Comparison of ENCODE assay signal across 15 cellular contexts in genomic region chr10:121800831-121801230, GRCh38.
DNase-seq lines count a peak whose midpoint lies in the region; ATAC-seq and TF ChIP-seq lines count a peak whose summit lies in the region.
"Had no signal": no experiment of that assay in that cellular context is flagged by ENCODE, and none has a peak within 500 bp of the region (broad histone marks: within the 10 kb centered on the region; RNA-seq: fewer than 3 reads in every experiment).

No MANE protein-coding gene starts in this region.

- no peak overlapping the region for H3T11ph ChIP-seq in H9 (ENCODE audit: low read length)

- H3K27me3 ChIP-seq in left ventricle myocardium inferior (ENCODE audit: low read depth) (no peaks in the 10 kb centered on the region), right cardiac atrium (ENCODE audit: control insufficient read depth, insufficient read depth) (no peaks in the 10 kb centered on the region), H9 (ENCODE audit: insufficient read depth, low read length) (no peaks in the 10 kb centered on the region)
- H3K27me3 ChIP-seq: BLaER1 treated with 17β-estradiol and CSF1 and Interleukin-3, amounts not matched to agents 10 nM and 100 nM had no signal

- no peak overlapping the region for H2AFZ ChIP-seq in H9 (ENCODE audit: low read length)

- H3K36me3 Mint-ChIP-seq in mesothelial cell of epicardium (peaks cover 3% of the 10 kb centered on the region), H9 (ENCODE audit: insufficient read depth in 1 of 3, low read depth in 3 of 3) (peaks cover 0 to 4% (median 3%) of the 10 kb centered on the region in 3 experiments; a peak in 3 of 7 replicates)
- peaks cover 3% of the 10 kb centered on the region for H3K36me3 Mint-ChIP-seq in activated CD8-positive, alpha-beta T cell treated with anti-CD3 and anti-CD28 coated beads, Interleukin-2, amount 10 ng/mL, durations not matched to agents 7 days and 5 days (ENCODE audit: low read depth)

- H3K23me2 ChIP-seq in H9 (ENCODE audit: insufficient read length, low read depth, low read length, poor library complexity, severe bottlenecking) = no peaks in the 10 kb centered on the region

- no peak overlapping the region for H4K5ac ChIP-seq in H9 (ENCODE audit: insufficient read length, low read depth, low read length)

- DNase-seq in left ventricle myocardium inferior (no peak), right cardiac atrium (no peak), SK-N-DZ (ENCODE audit: low spot score) (peak; percentile 84), mesothelial cell of epicardium (ENCODE audit: low spot score in 2 of 2, unreplicated experiment in 2 of 2) (no peak), H9 (no peak), NCI-H1105 treated with DMSO at 0.1 percent for 48 hours (lab: John Stamatoyannopoulos, UW) (no peak), NK-92 (lab: John Stamatoyannopoulos, UW; ENCODE audit: unreplicated experiment) (no peak)
- DNase-seq in activated CD8-positive, alpha-beta T cell treated with anti-CD3 and anti-CD28 coated beads, Interleukin-2, amount 10 ng/mL, durations not matched to agents 7 days and 5 days = no peak
- DNase-seq: KG1, NCI-H1694 treated with DMSO at 0.1 percent for 48 hours, NCI-H748 treated with DMSO at 0.1 percent for 48 hours, PC-3, RPMI8226, SHP77 treated with DMSO at 0.1 percent for 48 hours had no signal

- no peak overlapping the region for H3K18ac ChIP-seq in H9 (ENCODE audit: insufficient read length, low read depth, low read length)

- H3K23ac ChIP-seq in H9 (ENCODE audit: insufficient read length, low read depth, low read length) = no peak overlapping the region

- no peak overlapping the region for H2BK5ac ChIP-seq in H9 (ENCODE audit: insufficient read length, low read length)

- intact Hi-C loops in left ventricle myocardium inferior (cut with micrococcal nuclease) (no loop called here), right cardiac atrium (cut with DNase I) (no loop called here)

- no peak overlapping the region for H2BK15ac ChIP-seq in H9 (ENCODE audit: low read depth, low read length)

- CTCF ChIA-PET in activated CD8-positive, alpha-beta T cell treated with anti-CD3 and anti-CD28 coated beads, Interleukin-2, amount 10 ng/mL, durations not matched to agents 7 days and 5 days (lab: Charles Lee) = interaction anchor here (0.9 kb wide), 1 partner anchor 23 kb away, joined by 4 read pairs; no protein-coding TSS in a partner anchor

- no peaks in the 10 kb centered on the region for H3K4me1 ChIP-seq in left ventricle myocardium inferior
- H3K4me1 ChIP-seq in right cardiac atrium (ENCODE audit: control insufficient read depth, insufficient read depth, low read length) = peaks cover 2% of the 10 kb centered on the region
- peaks cover 3% of the 10 kb centered on the region; the same call in 1 of the 2 replicates for H3K4me1 ChIP-seq in H9 (ENCODE audit: insufficient read depth, low read length)

- H2BK120ac ChIP-seq in H9 (ENCODE audit: low read depth, low read length, poor library complexity, severe bottlenecking) = no peak overlapping the region

- no peak overlapping the region for H4K91ac ChIP-seq in H9 (ENCODE audit: insufficient read length, low read depth, low read length)

- H3K79me2 ChIP-seq in H9 (ENCODE audit: insufficient read depth, low read length) = no peaks in the 10 kb centered on the region

- no peak overlapping the region for H3K9ac ChIP-seq in H9 (ENCODE audit: extremely low read depth, insufficient read length, low read length)
- H3K9ac ChIP-seq: BLaER1 treated with 17β-estradiol and CSF1 and Interleukin-3, amounts not matched to agents 10 nM and 100 nM had no signal

- no peak overlapping the region for H2BK12ac ChIP-seq in H9 (ENCODE audit: insufficient read length, low read depth, low read length)

- H3K79me1 ChIP-seq in H9 (ENCODE audit: insufficient read depth, low read depth, low read length, poor library complexity, severe bottlenecking) = no peaks in the 10 kb centered on the region

- WGBS in right cardiac atrium = 83% methylated on average over 2 of the region's 2 CpGs
- no CpG with 5 or more reads among the region's 2 CpGs for WGBS in H9 (ENCODE audit: extremely low coverage, insufficient read length, low lambda C conversion rate)

- H3K27me3 Mint-ChIP-seq in mesothelial cell of epicardium (ENCODE audit: low read depth) (no peaks in the 10 kb centered on the region), H9 (ENCODE audit: low read depth) (no peaks in the 10 kb centered on the region)
- H3K27me3 Mint-ChIP-seq in activated CD8-positive, alpha-beta T cell treated with anti-CD3 and anti-CD28 coated beads, Interleukin-2, amount 10 ng/mL, durations not matched to agents 7 days and 5 days (ENCODE audit: low read depth) = no peaks in the 10 kb centered on the region

- no peak for TF ChIP-seq CTCF in left ventricle myocardium inferior (IDR thresholded peaks at IDR 0.05; ENCODE audit: borderline replicate concordance)
- no peak for TF ChIP-seq CTCF in mesothelial cell of epicardium (IDR thresholded peaks at IDR 0.05; ENCODE audit: unreplicated experiment)
- TF ChIP-seq CTCF in H9 (conservative IDR thresholded peaks at IDR 0.05) = no peak

- H3K4me3 Mint-ChIP-seq in mesothelial cell of epicardium (no peak overlapping the region), H9 (no peak overlapping the region)
- no peak overlapping the region for H3K4me3 Mint-ChIP-seq in activated CD8-positive, alpha-beta T cell treated with anti-CD3 and anti-CD28 coated beads, Interleukin-2, amount 10 ng/mL, durations not matched to agents 7 days and 5 days

- no peak for ATAC-seq in right cardiac atrium
- ATAC-seq in activated CD8-positive, alpha-beta T cell treated with anti-CD3 and anti-CD28 coated beads, Interleukin-2, amount 10 ng/mL, durations not matched to agents 7 days and 5 days = no peak
- ATAC-seq: PC-3 had no signal

- no peaks in the 10 kb centered on the region for H4K20me1 ChIP-seq in H9 (ENCODE audit: control insufficient read depth, insufficient read depth, insufficient read length)
- H4K20me1 ChIP-seq: BLaER1 treated with 17β-estradiol and CSF1 and Interleukin-3, amounts not matched to agents 10 nM and 100 nM had no signal

- H3K27ac Mint-ChIP-seq in mesothelial cell of epicardium = peak overlapping the region; percentile 64
- peak overlapping the region in 1 of 3 experiments; percentile 61; a peak in 1 of 7 replicates for H3K27ac Mint-ChIP-seq in H9
- H3K27ac Mint-ChIP-seq in activated CD8-positive, alpha-beta T cell treated with anti-CD3 and anti-CD28 coated beads, Interleukin-2, amount 10 ng/mL, durations not matched to agents 7 days and 5 days = no peak overlapping the region

- POLR2A ChIA-PET in activated CD8-positive, alpha-beta T cell treated with anti-CD3 and anti-CD28 coated beads, Interleukin-2, amount 10 ng/mL, durations not matched to agents 7 days and 5 days (lab: Charles Lee) = no interaction called here

- H3K9me3 ChIP-seq in left ventricle myocardium inferior (replicated peaks) (no peaks in the 10 kb centered on the region), right cardiac atrium (ENCODE audit: control insufficient read depth, low read length) (no peaks in the 10 kb centered on the region), H9 (ENCODE audit: control insufficient read depth, low read depth, low read length) (no peaks in the 10 kb centered on the region)
- H3K9me3 ChIP-seq: BLaER1 treated with 17β-estradiol and CSF1 and Interleukin-3, amounts not matched to agents 10 nM and 100 nM had no signal

- H3K4me1 Mint-ChIP-seq in mesothelial cell of epicardium (peaks cover 35% of the 10 kb centered on the region), H9 (0 out of 4 replicates have a peak, but pooled peaks cover 3% of the 10 kb centered on the region in 2 experiments)
- no peaks in the 10 kb centered on the region for H3K4me1 Mint-ChIP-seq in activated CD8-positive, alpha-beta T cell treated with anti-CD3 and anti-CD28 coated beads, Interleukin-2, amount 10 ng/mL, durations not matched to agents 7 days and 5 days (ENCODE audit: low read depth)

- no peak overlapping the region for H4K8ac ChIP-seq in H9 (replicated peaks; ENCODE audit: insufficient read length, low read depth, low read length)

- H3K27ac ChIP-seq in left ventricle myocardium inferior (replicated peaks) (peak overlapping the region; percentile 7), right cardiac atrium (ENCODE audit: low read length) (no peak overlapping the region), H9 (ENCODE audit: insufficient read length, low read depth, low read length) (no peak overlapping the region)
- H3K27ac ChIP-seq: BLaER1 treated with 17β-estradiol and CSF1 and Interleukin-3, amounts not matched to agents 10 nM and 100 nM had no signal

- no peak overlapping the region for H3K4me2 ChIP-seq in H9 (ENCODE audit: insufficient read depth, insufficient read length, low read length)
- H3K4me2 ChIP-seq: BLaER1 treated with 17β-estradiol and CSF1 and Interleukin-3, amounts not matched to agents 10 nM and 100 nM had no signal

- H3K4me3 ChIP-seq in left ventricle myocardium inferior (no peak overlapping the region), right cardiac atrium (ENCODE audit: low read length) (no peak overlapping the region)
- H3K4me3 ChIP-seq: BLaER1 treated with 17β-estradiol and CSF1 and Interleukin-3, amounts not matched to agents 10 nM and 100 nM had no signal

- no peak overlapping the region for H3K56ac ChIP-seq in H9 (ENCODE audit: insufficient read length, low read depth, low read length)

- H3K9me3 Mint-ChIP-seq in mesothelial cell of epicardium (no peaks in the 10 kb centered on the region), H9 (no peaks in the 10 kb centered on the region)
- H3K9me3 Mint-ChIP-seq in activated CD8-positive, alpha-beta T cell treated with anti-CD3 and anti-CD28 coated beads, Interleukin-2, amount 10 ng/mL, durations not matched to agents 7 days and 5 days (ENCODE audit: insufficient read depth) = no peaks in the 10 kb centered on the region

- no peak overlapping the region for H3K4ac ChIP-seq in H9 (ENCODE audit: low read depth, low read length)

- peaks cover 10% of the 10 kb centered on the region for H3K36me3 ChIP-seq in left ventricle myocardium inferior

- no peak overlapping the region for H2BK20ac ChIP-seq in H9 (ENCODE audit: low read depth, low read length, poor library complexity, severe bottlenecking)

- H3K14ac ChIP-seq in H9 (ENCODE audit: insufficient read depth, low read length) = no peak overlapping the region

- H2AK5ac ChIP-seq in H9 (ENCODE audit: insufficient read length, low read length) = no peak overlapping the region
